Comparison of ENCODE assay signal across 22 cellular contexts in genomic region chr1:57124170-57124569, GRCh38.
"Had no signal": no experiment of that assay in that cellular context is flagged by ENCODE, and none has a peak within 500 bp of the region (broad histone marks: within the 10 kb centered on the region; RNA-seq: fewer than 3 reads in every experiment).

No MANE protein-coding gene starts in this region.

- H2AFZ ChIP-seq: parathyroid adenoma had no signal

- ATAC-seq: gastrocnemius medialis; left lobe of liver; naive thymus-derived CD8-positive, alpha-beta T cell; right lobe of liver; stimulated activated memory B cell treated with anti-CD40 and anti-IgM and Interleukin-4, amounts not matched to agents 10 μg/mL and 1 μg/mL and 100 μg/mL, for 72 hours had no signal

- H3K9me3 Mint-ChIP-seq: central memory CD8-positive, alpha-beta T cell; dendritic cell treated with granulocyte-macrophage colony-stimulating factor and Interleukin-4, amounts not matched to agents 40 ng/mL and 50 ng/mL, for 4 days; nephron progenitor cell; stimulated activated memory B cell treated with anti-CD40 and anti-IgM and Interleukin-4, amounts not matched to agents 10 μg/mL and 1 μg/mL and 100 μg/mL, for 72 hours had no signal

- H3K9me3 ChIP-seq: colonic mucosa, esophagus muscularis mucosa, gastrocnemius medialis, right lobe of liver, thoracic aorta, tibial nerve, upper lobe of left lung, uterus had no signal

- H3K4me1 ChIP-seq: colonic mucosa, gastrocnemius medialis, parathyroid adenoma, right lobe of liver, upper lobe of left lung, uterus had no signal

- H3K36me3 ChIP-seq: colonic mucosa, esophagus muscularis mucosa, gastrocnemius medialis, right lobe of liver, thoracic aorta, tibial nerve, upper lobe of left lung, uterus had no signal

- H3K27me3 Mint-ChIP-seq: dendritic cell treated with granulocyte-macrophage colony-stimulating factor and Interleukin-4, amounts not matched to agents 40 ng/mL and 50 ng/mL, for 4 days; stimulated activated memory B cell treated with anti-CD40 and anti-IgM and Interleukin-4, amounts not matched to agents 10 μg/mL and 1 μg/mL and 100 μg/mL, for 72 hours had no signal

- H3K4me1 Mint-ChIP-seq: central memory CD8-positive, alpha-beta T cell; naive thymus-derived CD8-positive, alpha-beta T cell; stimulated activated memory B cell treated with anti-CD40 and anti-IgM and Interleukin-4, amounts not matched to agents 10 μg/mL and 1 μg/mL and 100 μg/mL, for 72 hours had no signal

- H3K27ac ChIP-seq: colonic mucosa, esophagus muscularis mucosa, gastrocnemius medialis, parathyroid adenoma, right lobe of liver, thoracic aorta, upper lobe of left lung, uterus had no signal

- H3K27me3 ChIP-seq: colonic mucosa, esophagus muscularis mucosa, gastrocnemius medialis, right lobe of liver, tibial nerve, upper lobe of left lung, uterus had no signal

- H3K4me3 Mint-ChIP-seq: central memory CD8-positive, alpha-beta T cell; dendritic cell treated with granulocyte-macrophage colony-stimulating factor and Interleukin-4, amounts not matched to agents 40 ng/mL and 50 ng/mL, for 4 days; naive thymus-derived CD8-positive, alpha-beta T cell; nephron progenitor cell; stimulated activated memory B cell treated with anti-CD40 and anti-IgM and Interleukin-4, amounts not matched to agents 10 μg/mL and 1 μg/mL and 100 μg/mL, for 72 hours had no signal

- DNase-seq: colonic mucosa; effector CD8-positive, alpha-beta T cell; gastrocnemius medialis; head of caudate nucleus; kidney; naive thymus-derived CD8-positive, alpha-beta T cell; nephron progenitor cell; right lobe of liver; stimulated activated CD4-positive, alpha-beta T cell treated with anti-CD3 and anti-CD28 coated beads, Interleukin-4, amount 100 ng/mL, for 4 hours; stimulated activated naive CD8-positive, alpha-beta T cell treated with anti-CD3 and anti-CD28 coated beads, Interleukin-15, Interleukin-2, amounts not matched to agents 100 U/mL and 50 U/mL, for 24 hours; substantia nigra; upper lobe of left lung; uterus had no signal

- H3K9ac ChIP-seq: parathyroid adenoma had no signal

- H3K79me2 ChIP-seq: parathyroid adenoma had no signal

- H3K27ac Mint-ChIP-seq: dendritic cell treated with granulocyte-macrophage colony-stimulating factor and Interleukin-4, amounts not matched to agents 40 ng/mL and 50 ng/mL, for 4 days; naive thymus-derived CD8-positive, alpha-beta T cell; nephron progenitor cell; progenitor cell of endocrine pancreas; stimulated activated memory B cell treated with anti-CD40 and anti-IgM and Interleukin-4, amounts not matched to agents 10 μg/mL and 1 μg/mL and 100 μg/mL, for 72 hours had no signal

- H3K36me3 Mint-ChIP-seq: naive thymus-derived CD8-positive, alpha-beta T cell; stimulated activated memory B cell treated with anti-CD40 and anti-IgM and Interleukin-4, amounts not matched to agents 10 μg/mL and 1 μg/mL and 100 μg/mL, for 72 hours had no signal

- H3K4me3 ChIP-seq: colonic mucosa, esophagus muscularis mucosa, gastrocnemius medialis, right lobe of liver, thoracic aorta, tibial nerve, upper lobe of left lung, uterus had no signal
